15 cellular contexts compared by ENCODE assay signal in the genomic region with DNA sequence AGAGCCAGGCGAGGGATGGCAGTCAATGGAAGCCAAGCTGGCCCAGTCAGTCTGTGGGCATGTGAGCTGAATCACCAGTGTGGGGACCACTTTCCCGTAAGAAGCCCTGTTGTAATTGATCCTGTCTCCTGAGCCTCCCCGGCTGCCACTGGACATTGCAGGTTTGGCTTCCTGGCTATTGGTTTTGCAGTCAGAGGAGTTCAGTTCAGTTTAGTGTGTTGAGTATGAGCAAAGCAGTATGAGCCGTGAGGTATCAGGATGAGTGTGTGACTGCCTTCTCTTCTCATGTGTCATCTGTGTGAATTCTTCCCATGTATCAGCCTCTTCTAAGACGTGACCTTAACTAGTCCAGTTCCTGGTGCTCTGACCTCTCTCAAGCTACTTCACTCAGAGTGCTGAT.
A peak's percentile ranks its signal among the peaks of the same experiment; 100 is the strongest.
DNase-seq lines count a peak whose midpoint lies in the region; ATAC-seq and TF ChIP-seq lines count a peak whose summit lies in the region.
"Had no signal": no experiment of that assay in that cellular context is flagged by ENCODE, and none has a peak within 500 bp of the region (broad histone marks: within the 10 kb centered on the region; RNA-seq: fewer than 3 reads in every experiment).

No MANE protein-coding gene starts in this region.

- TF ChIP-seq CTCF in AG04450 (IDR thresholded peaks at IDR 0.05; ENCODE audit: low read depth, low read length) (no peak), heart left ventricle (IDR thresholded peaks at IDR 0.05) (no peak), osteocyte (IDR thresholded peaks at IDR 0.05) (no peak), endothelial cell (IDR thresholded peaks at IDR 0.05; ENCODE audit: unreplicated experiment) (no peak), dorsolateral prefrontal cortex (IDR thresholded peaks at IDR 0.05 in 54 of 56, conservative IDR thresholded peaks at IDR 0.05 in 2 of 56; ENCODE audit: low read depth in 1 of 56, partially characterized antibody in 56 of 56) (no peak)

- intact Hi-C loops in heart left ventricle (cut with DNase I) (loop anchor here in 1 of 10 donors (10.0 kb wide), 1 partner anchor 227 kb away; a partner anchor contains a TSS), dorsolateral prefrontal cortex (cut with DNase I) (no loop called here)

- H3K9me3 Mint-ChIP-seq in osteocyte (ENCODE audit: unreplicated experiment): no peaks in the 10 kb centered on the region
- H3K9me3 Mint-ChIP-seq in endothelial cell (ENCODE audit: unreplicated experiment): no peaks in the 10 kb centered on the region
- H3K9me3 Mint-ChIP-seq: stimulated activated naive CD8-positive, alpha-beta T cell treated with anti-CD3 and anti-CD28 coated beads, Interleukin-15, amount 100 ng/mL, for 72 hours had no signal

- ATAC-seq in heart left ventricle: peak; percentile 45 to 68 (median 61)
- no peak for ATAC-seq in HG03280 (IDR thresholded peaks at IDR 0.05; ENCODE audit: unreplicated experiment)
- no peak for ATAC-seq in HG02642 (IDR thresholded peaks at IDR 0.05; ENCODE audit: poor library complexity, unreplicated experiment)
- ATAC-seq: A549; stimulated activated naive CD8-positive, alpha-beta T cell treated with anti-CD3 and anti-CD28 coated beads, Interleukin-15, amount 100 ng/mL, for 72 hours had no signal

- H3K36me3 ChIP-seq in SJCRH30 (no peaks in the 10 kb centered on the region), heart left ventricle (no peaks in the 10 kb centered on the region)

- no peaks in the 10 kb centered on the region for H3K27me3 ChIP-seq in AG04450 (ENCODE audit: control insufficient read depth, insufficient read depth, low read length)
- no peaks in the 10 kb centered on the region for H3K27me3 ChIP-seq in SJCRH30
- H3K27me3 ChIP-seq in heart left ventricle: no peaks in the 10 kb centered on the region
- no peaks in the 10 kb centered on the region for H3K27me3 ChIP-seq in dorsolateral prefrontal cortex

- 49 to 60% (median 55%) methylated on average over 5 of the region's 5 CpGs for WGBS in heart left ventricle, 4 donors

- H3K4me1 ChIP-seq in SJCRH30 (peaks cover 25% of the 10 kb centered on the region), heart left ventricle (peaks cover 0 to 41% (median 13%) of the 10 kb centered on the region in 12 donors)
- H3K4me1 ChIP-seq: A549 had no signal

- DNase-seq in AG04450 (ENCODE audit: low read depth, low spot score): peak; percentile 11
- peak; percentile 4 to 36 for DNase-seq in SJCRH30
- DNase-seq in heart left ventricle: peak in 1 of 5 donors; percentile 23
- no peak for DNase-seq in osteocyte (ENCODE audit: extremely low spot score, unreplicated experiment)
- no peak for DNase-seq in endothelial cell (ENCODE audit: low spot score)
- DNase-seq in dorsolateral prefrontal cortex: no peak
- DNase-seq: DMS79; effector memory CD4-positive, alpha-beta T cell; MV-4-11; NCI-H510A; stimulated activated CD4-positive, alpha-beta T cell treated with anti-CD3 and anti-CD28 coated beads, Interleukin-4, amount 100 ng/mL, for 4 hours; stimulated activated naive CD8-positive, alpha-beta T cell treated with anti-CD3 and anti-CD28 coated beads, Interleukin-15, amount 100 ng/mL, for 72 hours had no signal

- H3K4me3 ChIP-seq in AG04450 (ENCODE audit: low read depth, low read length) (no peak overlapping the region), SJCRH30 (no peak overlapping the region), heart left ventricle (no peak overlapping the region), dorsolateral prefrontal cortex (no peak overlapping the region)
- H3K4me3 ChIP-seq: A549 had no signal

- no peak overlapping the region for H3K27ac ChIP-seq in AG04450 (ENCODE audit: low read depth, low read length)
- H3K27ac ChIP-seq in SJCRH30: peak overlapping the region; percentile 92
- peak overlapping the region in 11 of 12 donors; percentile 11 to 81 (median 52) for H3K27ac ChIP-seq in heart left ventricle
- H3K27ac ChIP-seq in dorsolateral prefrontal cortex: peak overlapping the region in 9 of 59 donors; percentile 17 to 43 (median 30)
- H3K27ac ChIP-seq: A549 had no signal

- POLR2A ChIA-PET in AG04450 (lab: Yijun Ruan, JAX): no interaction called here

- H3K4me1 Mint-ChIP-seq in osteocyte (ENCODE audit: unreplicated experiment) (peaks cover 31% of the 10 kb centered on the region), endothelial cell (ENCODE audit: unreplicated experiment) (no peaks in the 10 kb centered on the region)
- H3K4me1 Mint-ChIP-seq: stimulated activated naive CD8-positive, alpha-beta T cell treated with anti-CD3 and anti-CD28 coated beads, Interleukin-15, amount 100 ng/mL, for 72 hours had no signal

- no peak for TF ChIP-seq POLR2A in heart left ventricle (IDR thresholded peaks at IDR 0.05)

- H3K27ac Mint-ChIP-seq in osteocyte (ENCODE audit: unreplicated experiment) (peak overlapping the region; percentile 70), endothelial cell (ENCODE audit: unreplicated experiment) (no peak overlapping the region)
- H3K27ac Mint-ChIP-seq: stimulated activated naive CD8-positive, alpha-beta T cell treated with anti-CD3 and anti-CD28 coated beads, Interleukin-15, amount 100 ng/mL, for 72 hours had no signal

- CTCF ChIA-PET in AG04450 (lab: Charles Lee): no interaction called here

- H3K4me3 Mint-ChIP-seq in osteocyte (ENCODE audit: unreplicated experiment) (no peak overlapping the region), endothelial cell (ENCODE audit: unreplicated experiment) (no peak overlapping the region)
- H3K4me3 Mint-ChIP-seq: stimulated activated naive CD8-positive, alpha-beta T cell treated with anti-CD3 and anti-CD28 coated beads, Interleukin-15, amount 100 ng/mL, for 72 hours had no signal

- H3K9me3 ChIP-seq in AG04450 (ENCODE audit: control insufficient read depth, insufficient read depth, low read length) (no peaks in the 10 kb centered on the region), SJCRH30 (replicated peaks) (no peaks in the 10 kb centered on the region), heart left ventricle (no peaks in the 10 kb centered on the region)
- H3K9me3 ChIP-seq: A549 had no signal

- H3K36me3 Mint-ChIP-seq in osteocyte (ENCODE audit: unreplicated experiment) (no peaks in the 10 kb centered on the region), endothelial cell (ENCODE audit: low read depth, unreplicated experiment) (no peaks in the 10 kb centered on the region)

- H3K27me3 Mint-ChIP-seq in osteocyte (ENCODE audit: unreplicated experiment): no peaks in the 10 kb centered on the region
- H3K27me3 Mint-ChIP-seq in endothelial cell (ENCODE audit: unreplicated experiment): no peaks in the 10 kb centered on the region
- H3K27me3 Mint-ChIP-seq: stimulated activated naive CD8-positive, alpha-beta T cell treated with anti-CD3 and anti-CD28 coated beads, Interleukin-15, amount 100 ng/mL, for 72 hours had no signal

Comparison
In these comparisons a context has a peak if more than half of its experiments do, and no peak if none do; other contexts are left out.
1. DNase-seq: peak in AG04450 (single experiment) and SJCRH30 (2 of 2); none in osteocyte (single experiment), endothelial cell (single experiment) and dorsolateral prefrontal cortex (0 of 10).
2. ATAC-seq: peak in heart left ventricle (4 of 4); none in HG03280 (single experiment) and HG02642 (single experiment).